Comparison of ENCODE assay signal across 8 cellular contexts in the genomic region with DNA sequence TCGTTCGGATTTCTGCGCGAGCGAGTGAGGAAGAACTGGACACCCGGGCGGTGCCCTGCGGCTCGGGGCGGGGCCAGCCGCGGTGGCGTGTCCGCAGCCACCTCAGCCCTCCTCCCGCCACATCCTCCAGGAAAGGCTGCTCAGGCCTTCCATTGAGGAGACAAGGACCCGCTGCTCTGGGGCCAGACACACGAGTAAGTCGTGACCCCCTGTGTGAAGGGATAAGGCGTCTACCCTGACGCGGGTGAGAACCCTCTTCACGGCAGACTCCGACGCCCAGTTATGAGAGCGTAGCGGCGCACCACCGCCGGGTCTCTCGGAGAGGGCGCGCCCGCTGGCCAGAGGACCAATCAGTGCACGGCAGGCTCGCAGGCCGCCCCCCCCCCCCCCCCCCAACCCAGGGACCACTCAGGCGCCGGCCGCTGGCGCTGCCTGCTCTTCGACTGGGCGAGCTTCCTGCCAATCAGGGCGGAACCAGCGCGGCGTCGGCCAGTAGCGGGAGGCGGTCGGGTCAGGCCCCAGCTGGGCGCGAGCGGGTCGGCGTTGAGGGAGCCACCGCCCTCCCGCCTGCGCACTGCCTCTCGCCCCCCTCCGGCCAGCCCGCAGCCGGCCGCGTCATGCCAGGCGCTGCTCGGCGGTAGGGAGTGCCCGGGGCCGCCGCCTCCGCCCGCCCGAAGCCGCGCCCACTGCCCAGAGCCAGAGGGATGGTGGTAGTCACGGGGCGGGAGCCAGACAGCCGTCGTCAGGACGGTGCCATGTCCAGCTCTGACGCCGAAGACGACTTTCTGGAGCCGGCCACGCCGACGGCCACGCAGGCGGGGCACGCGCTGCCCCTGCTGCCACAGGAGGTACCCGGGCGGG. TPM values are rescaled to one million over a fixed set of nuclear protein-coding genes. Genes with fewer than 3 reads are reported as not detected.
DNase-seq lines count a peak whose midpoint lies in the region; ATAC-seq and TF ChIP-seq lines count a peak whose summit lies in the region.

A gene (plus strand): TSS at position 521 of the 861 bp plus-strand sequence. CDS start 184 bp downstream, at position 705.

- no peak within 1 kb of the TSS; the same call in 1 of the 2 replicates for H2BK15ac ChIP-seq in H9 (ENCODE audit: low read depth, low read length)

- H3K27me3 ChIP-seq in H9 (ENCODE audit: insufficient read depth, low read length), result no peaks in the 10 kb centered on the region

- peak within 1 kb of the TSS; percentile 94 to 98 (median 96); a peak in 6 of 7 replicates for H3K27ac Mint-ChIP-seq in H9
- peak within 1 kb of the TSS; percentile 69 to 92 (median 89) for H3K27ac Mint-ChIP-seq in nephron

- H3K9me3 Mint-ChIP-seq in H9 (peaks cover 0 to 3% of the 10 kb centered on the region in 2 experiments; a peak in 2 of 5 replicates), nephron (no peaks in the 10 kb centered on the region)

- TF ChIP-seq POLR2A in Raji (IDR thresholded peaks at IDR 0.05; ENCODE audit: insufficient read depth, low read depth, low read length), result peak; percentile 98

- H3T11ph ChIP-seq in H9 (ENCODE audit: low read length), result no peak within 1 kb of the TSS

- H2BK120ac ChIP-seq in H9 (ENCODE audit: low read depth, low read length, poor library complexity, severe bottlenecking), result no peak within 1 kb of the TSS

- H3K27me3 Mint-ChIP-seq in H9 (ENCODE audit: low read depth) (peaks cover 1% of the 10 kb centered on the region; the same call in 1 of the 2 replicates), nephron (ENCODE audit: low read depth) (peaks cover 4% of the 10 kb centered on the region)

- H3K4me2 ChIP-seq in H9 (ENCODE audit: insufficient read depth, insufficient read length, low read length), result peak within 1 kb of the TSS; percentile 83

- no peak within 1 kb of the TSS for H2BK5ac ChIP-seq in H9 (ENCODE audit: insufficient read length, low read length)

- H3K23ac ChIP-seq in H9 (ENCODE audit: insufficient read length, low read depth, low read length), result no peak within 1 kb of the TSS

- peaks cover 3 to 17% (median 15%) of the 10 kb centered on the region in 3 experiments for H3K36me3 Mint-ChIP-seq in H9 (ENCODE audit: insufficient read depth in 1 of 3, low read depth in 3 of 3)
- peaks cover 12% of the 10 kb centered on the region for H3K36me3 Mint-ChIP-seq in nephron (ENCODE audit: low read depth)

- no peak within 1 kb of the TSS for H4K91ac ChIP-seq in H9 (ENCODE audit: insufficient read length, low read depth, low read length)

- H3K56ac ChIP-seq in H9 (ENCODE audit: insufficient read length, low read depth, low read length), result no peak within 1 kb of the TSS

- no peaks in the 10 kb centered on the region for H3K4me1 ChIP-seq in H9 (ENCODE audit: insufficient read depth, low read length)

- peak within 1 kb of the TSS; percentile 93; the same call in 1 of the 2 replicates for H3K14ac ChIP-seq in H9 (ENCODE audit: insufficient read depth, low read length)

- peak; percentile 97 for DNase-seq in ELR (ENCODE audit: low read depth)
- peak; percentile 99 for DNase-seq in H9
- DNase-seq in M059J (ENCODE audit: low read depth), result peak; percentile 97
- DNase-seq in activated effector memory CD4-positive, alpha-beta T cell treated with Interleukin-2 at 50 U/mL for 16 hours, result peak; percentile 93
- peak; percentile 98 for DNase-seq in fibroblast of pulmonary artery (ENCODE audit: low read depth)
- peak; percentile 97 for DNase-seq in stimulated activated naive CD8-positive, alpha-beta T cell treated with anti-CD3 and anti-CD28 coated beads, Interleukin-15, Interleukin-2, amounts not matched to agents 100 U/mL and 50 U/mL, for 24 hours

- no CpG with 5 or more reads among the region's 93 CpGs for WGBS in H9 (ENCODE audit: extremely low coverage, insufficient read length, low lambda C conversion rate)

- no peak within 1 kb of the TSS for H3K4ac ChIP-seq in H9 (ENCODE audit: low read depth, low read length)

- H2AFZ ChIP-seq in H9 (ENCODE audit: low read length), result no peak within 1 kb of the TSS

- no peak within 1 kb of the TSS for H4K5ac ChIP-seq in H9 (ENCODE audit: insufficient read length, low read depth, low read length)

- peak within 1 kb of the TSS; percentile 92 for H3K18ac ChIP-seq in H9 (ENCODE audit: insufficient read length, low read depth, low read length)

- no peak within 1 kb of the TSS for H4K8ac ChIP-seq in H9 (replicated peaks; ENCODE audit: insufficient read length, low read depth, low read length)

- no peaks in the 10 kb centered on the region for H3K79me2 ChIP-seq in H9 (ENCODE audit: insufficient read depth, low read length)

- no peak within 1 kb of the TSS for H2AK5ac ChIP-seq in H9 (ENCODE audit: insufficient read length, low read length)

- peak; percentile 95 for ATAC-seq in stimulated activated naive CD8-positive, alpha-beta T cell treated with anti-CD3 and anti-CD28 coated beads, Interleukin-15, Interleukin-2, amounts not matched to agents 100 U/mL and 50 U/mL, for 24 hours

- H3K9ac ChIP-seq in H9 (ENCODE audit: extremely low read depth, insufficient read length, low read length), result peak within 1 kb of the TSS; percentile 79

- H3K23me2 ChIP-seq in H9 (ENCODE audit: insufficient read length, low read depth, low read length, poor library complexity, severe bottlenecking), result peaks cover 11% of the 10 kb centered on the region

- TF ChIP-seq CTCF in H9 (conservative IDR thresholded peaks at IDR 0.05), result no peak
- TF ChIP-seq CTCF in fibroblast of pulmonary artery (IDR thresholded peaks at IDR 0.05; ENCODE audit: low read length, missing control alignments), result no peak
- no peak for TF ChIP-seq CTCF in nephron (IDR thresholded peaks at IDR 0.05; ENCODE audit: unreplicated experiment in 3 of 3)

- no peaks in the 10 kb centered on the region for H3K79me1 ChIP-seq in H9 (ENCODE audit: insufficient read depth, low read depth, low read length, poor library complexity, severe bottlenecking)

- H4K20me1 ChIP-seq in H9 (ENCODE audit: control insufficient read depth, insufficient read depth, insufficient read length), result no peaks in the 10 kb centered on the region

- no peaks in the 10 kb centered on the region for H3K9me3 ChIP-seq in H9 (ENCODE audit: control insufficient read depth, low read depth, low read length)

- H2BK12ac ChIP-seq in H9 (ENCODE audit: insufficient read length, low read depth, low read length), result no peak within 1 kb of the TSS

- H3K4me3 Mint-ChIP-seq in H9 (peak within 1 kb of the TSS; percentile 85 to 94), nephron (peak within 1 kb of the TSS; percentile 91 to 96 (median 95))

- H2BK20ac ChIP-seq in H9 (ENCODE audit: low read depth, low read length, poor library complexity, severe bottlenecking), result no peak within 1 kb of the TSS

- H3K4me3 ChIP-seq in fibroblast of pulmonary artery (replicated peaks; ENCODE audit: low read depth, low read length), result peak within 1 kb of the TSS; percentile 71

- peaks cover 8 to 11% of the 10 kb centered on the region in 2 experiments; a peak in 3 of 4 replicates for H3K4me1 Mint-ChIP-seq in H9
- H3K4me1 Mint-ChIP-seq in nephron, result peaks cover 5% of the 10 kb centered on the region

- H3K27ac ChIP-seq in H9 (ENCODE audit: insufficient read length, low read depth, low read length), result peak within 1 kb of the TSS; percentile 21

RNA-seq across cellular contexts. Expression of the gene that starts here (rescaled TPM):
- total RNA-seq in H9 (2021), result 8.9 and 10.0 TPM in 2 replicates
- total RNA-seq in M059J (2014; rRNA removed; shearing (Covaris generic)), result 6.5 and 8.3 TPM in 2 replicates

Comparison
In these comparisons a context has a peak if more than half of its experiments do, and no peak if none do; other contexts are left out.
1. Peak in every context shown above with its lines: DNase-seq, ATAC-seq, H3K4me3 ChIP-seq and H3K27ac ChIP-seq.